Comparison of ENCODE assay signal across 9 cellular contexts in the genomic region with DNA sequence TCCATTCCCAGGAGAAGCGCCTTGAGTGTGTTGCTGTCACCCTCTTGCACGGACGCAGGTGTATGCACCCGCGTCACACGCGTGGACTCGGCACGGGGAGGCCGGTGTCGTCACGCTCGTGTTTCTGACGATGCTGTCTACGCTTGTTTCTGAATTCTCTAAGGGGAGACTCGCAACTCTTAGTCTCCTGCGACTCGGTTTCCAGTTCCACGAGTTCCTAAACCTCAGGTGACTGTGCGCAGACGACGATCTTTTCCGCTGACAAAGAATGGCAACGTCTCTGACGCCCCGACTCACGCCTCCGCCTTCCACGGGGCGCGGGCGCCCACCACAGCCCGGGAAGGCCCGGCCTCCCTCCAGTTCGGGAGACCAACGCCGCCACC. TPM values are rescaled to one million over a fixed set of nuclear protein-coding genes. Genes with fewer than 3 reads are reported as not detected.
A peak's percentile ranks its signal among the peaks of the same experiment; 100 is the strongest.
DNase-seq lines count a peak whose midpoint lies in the region; ATAC-seq and TF ChIP-seq lines count a peak whose summit lies in the region.
"Had no signal": no experiment of that assay in that cellular context is flagged by ENCODE, and none has a peak within 500 bp of the region (broad histone marks: within the 10 kb centered on the region; RNA-seq: fewer than 3 reads in every experiment).

No MANE protein-coding gene starts in this region.

- peaks cover 17% of the 10 kb centered on the region for H3K36me3 ChIP-seq in lower lobe of right lung
- no peaks in the 10 kb centered on the region for H3K36me3 ChIP-seq in testis (ENCODE audit: low read depth, missing control alignments)

- intact Hi-C loops in activated CD4-positive, alpha-beta T cell treated with anti-CD3 and anti-CD28 coated beads, Interleukin-2, amount 10 ng/mL, durations not matched to agents 24 days and 14 days (cut with micrococcal nuclease) = loop anchor here (1.0 to 2.0 kb wide), 3 partner anchors 8 to 46 kb away; a partner anchor contains a TSS
- intact Hi-C loops in lower lobe of right lung (cut with DNase I) = no loop called here
- intact Hi-C loops in testis (cut with DNase I; ENCODE audit: low total_unique reads) = no loop called here

- H3K27ac ChIP-seq in lower lobe of right lung = peak overlapping the region; percentile 100
- H3K27ac ChIP-seq in testis = peak overlapping the region; percentile 99

- DNase-seq in activated CD4-positive, alpha-beta T cell treated with anti-CD3 and anti-CD28 coated beads, Interleukin-2, amount 10 ng/mL, durations not matched to agents 24 days and 14 days = peak; percentile 88
- no peak for DNase-seq in activated CD4-positive, alpha-beta T cell treated with anti-CD3 and anti-CD28 coated beads for 1 hour
- DNase-seq in NCI-H69 (lab: John Stamatoyannopoulos, UW) (peak; percentile 56), choroid plexus epithelial cell (ENCODE audit: low read depth) (peak; percentile 47), lower lobe of right lung (peak; percentile 69), testis (peak; percentile 51), SKM-1 (lab: John Stamatoyannopoulos, UW; ENCODE audit: unreplicated experiment) (no peak), NAMALWA (ENCODE audit: low spot score) (no peak)

- peak; percentile 2 to 3 for ATAC-seq in lower lobe of right lung

- no peaks in the 10 kb centered on the region for H3K9me3 ChIP-seq in lower lobe of right lung
- H3K9me3 ChIP-seq in testis = no peaks in the 10 kb centered on the region

- H3K27me3 ChIP-seq in lower lobe of right lung (ENCODE audit: low read depth) = no peaks in the 10 kb centered on the region
- H3K27me3 ChIP-seq in testis = no peaks in the 10 kb centered on the region

- no peak for TF ChIP-seq CTCF in choroid plexus epithelial cell (conservative IDR thresholded peaks at IDR 0.05; ENCODE audit: low read depth, low read length)
- TF ChIP-seq CTCF in lower lobe of right lung (IDR thresholded peaks at IDR 0.05) = no peak
- no peak for TF ChIP-seq CTCF in testis (IDR thresholded peaks at IDR 0.05)

- peaks cover 58% of the 10 kb centered on the region for H3K4me1 ChIP-seq in lower lobe of right lung
- H3K4me1 ChIP-seq in testis = peaks cover 15% of the 10 kb centered on the region

- peaks cover 56% of the 10 kb centered on the region for H3K4me1 Mint-ChIP-seq in activated CD4-positive, alpha-beta T cell treated with anti-CD3 and anti-CD28 coated beads, Interleukin-2, amount 10 ng/mL, durations not matched to agents 24 days and 14 days

- WGBS in testis, 2 donors = 0% methylated on average over 36 to 37 of the region's 37 CpGs

- H3K4me3 ChIP-seq in choroid plexus epithelial cell (ENCODE audit: low read depth, low read length) = peak overlapping the region; percentile 91
- H3K4me3 ChIP-seq in lower lobe of right lung = peak overlapping the region; percentile 79
- peak overlapping the region; percentile 73 to 85 for H3K4me3 ChIP-seq in testis

- H3K36me3 Mint-ChIP-seq in activated CD4-positive, alpha-beta T cell treated with anti-CD3 and anti-CD28 coated beads, Interleukin-2, amount 10 ng/mL, durations not matched to agents 24 days and 14 days (ENCODE audit: low read depth) = peaks cover 67% of the 10 kb centered on the region

- peak overlapping the region; percentile 95 for H3K27ac Mint-ChIP-seq in activated CD4-positive, alpha-beta T cell treated with anti-CD3 and anti-CD28 coated beads, Interleukin-2, amount 10 ng/mL, durations not matched to agents 24 days and 14 days

- no peak for TF ChIP-seq POLR2A in testis (IDR thresholded peaks at IDR 0.05)

- H3K27me3 Mint-ChIP-seq in activated CD4-positive, alpha-beta T cell treated with anti-CD3 and anti-CD28 coated beads, Interleukin-2, amount 10 ng/mL, durations not matched to agents 24 days and 14 days = no peaks in the 10 kb centered on the region

- peak overlapping the region; percentile 95 for H3K4me3 Mint-ChIP-seq in activated CD4-positive, alpha-beta T cell treated with anti-CD3 and anti-CD28 coated beads, Interleukin-2, amount 10 ng/mL, durations not matched to agents 24 days and 14 days

- no peaks in the 10 kb centered on the region for H3K9me3 Mint-ChIP-seq in activated CD4-positive, alpha-beta T cell treated with anti-CD3 and anti-CD28 coated beads, Interleukin-2, amount 10 ng/mL, durations not matched to agents 24 days and 14 days

RNA-seq across cellular contexts. Expression of a gene that starts 0.6 kb away (rescaled TPM):
- 74.6 and 75.5 TPM in 2 replicates for total RNA-seq in activated CD4-positive, alpha-beta T cell treated with anti-CD3 and anti-CD28 coated beads, Interleukin-2, amount 10 ng/mL, durations not matched to agents 24 days and 14 days
- total RNA-seq in lower lobe of right lung (49.5 TPM), testis (10 to 100 TPM; 36.9 to 43.7 TPM)
- 52.1 TPM for polyA plus RNA-seq in testis (ENCODE audit: insufficient read depth, low read depth, low replicate concordance)

RNA-seq across cellular contexts. Expression of a gene that starts 7.8 kb away (rescaled TPM):
- 17.4 and 18.1 TPM in 2 replicates for total RNA-seq in activated CD4-positive, alpha-beta T cell treated with anti-CD3 and anti-CD28 coated beads, Interleukin-2, amount 10 ng/mL, durations not matched to agents 24 days and 14 days
- 22.0 TPM for total RNA-seq in lower lobe of right lung
- total RNA-seq in testis = 10 to 100 TPM; 29.3 to 40.2 TPM
- polyA plus RNA-seq in testis (ENCODE audit: insufficient read depth, low read depth, low replicate concordance) = 46.9 TPM

RNA-seq across cellular contexts. Expression of a gene that starts 22.7 kb away (rescaled TPM):
- total RNA-seq in activated CD4-positive, alpha-beta T cell treated with anti-CD3 and anti-CD28 coated beads, Interleukin-2, amount 10 ng/mL, durations not matched to agents 24 days and 14 days = not detected in 2 replicates
- total RNA-seq in lower lobe of right lung (not detected), testis (1 to 10 TPM in 1 of 2 donors, not detected in 1; 1.1 TPM)
- polyA plus RNA-seq in testis (ENCODE audit: insufficient read depth, low read depth, low replicate concordance) = 0.79 TPM
- total RNA-seq: dermis microvascular lymphatic vessel endothelial cell had no signal

Comparison
In these comparisons a context has a peak if more than half of its experiments do, and no peak if none do; other contexts are left out.
1. DNase-seq: peak in activated CD4-positive, alpha-beta T cell treated with anti-CD3 and anti-CD28 coated beads, Interleukin-2, amount 10 ng/mL, durations not matched to agents 24 days and 14 days (single experiment), NCI-H69 (single experiment), choroid plexus epithelial cell (single experiment), lower lobe of right lung (single experiment) and testis (single experiment); none in activated CD4-positive, alpha-beta T cell treated with anti-CD3 and anti-CD28 coated beads for 1 hour (single experiment), SKM-1 (single experiment) and NAMALWA (single experiment).
2. Peak in every context shown above with its lines, with median percentiles within 50 percentile points of each other: H3K4me3 ChIP-seq.